8 cellular contexts compared by ENCODE assay signal in genomic region chr15:92848852-92849598, GRCh38. TPM values are rescaled to one million over a fixed set of nuclear protein-coding genes. Genes with fewer than 3 reads are reported as not detected.
A peak's percentile ranks its signal among the peaks of the same experiment; 100 is the strongest.
DNase-seq lines count a peak whose midpoint lies in the region; ATAC-seq and TF ChIP-seq lines count a peak whose summit lies in the region.
"Had no signal": no experiment of that assay in that cellular context is flagged by ENCODE, and none has a peak within 500 bp of the region (broad histone marks: within the 10 kb centered on the region; RNA-seq: fewer than 3 reads in every experiment).

No MANE protein-coding gene starts in this region.

- TF ChIP-seq CTCF in MM.1S (IDR thresholded peaks at IDR 0.05; ENCODE audit: low read length) = no peak

- 84 to 89% methylated on average over 13 of the region's 13 CpGs for WGBS in aorta, 2 donors

- H3K36me3 ChIP-seq in aorta (ENCODE audit: control insufficient read depth in 1 of 2, insufficient read depth in 2 of 2, low read length in 1 of 2) = no peaks in the 10 kb centered on the region
- no peaks in the 10 kb centered on the region for H3K36me3 ChIP-seq in MM.1S (replicated peaks; ENCODE audit: insufficient read depth, low read length)

- H3K9ac ChIP-seq in MM.1S (ENCODE audit: low read length) = no peak overlapping the region

- peaks cover 0 to 3% (median 0%) of the 10 kb centered on the region in 7 donors for H3K9me3 Mint-ChIP-seq in naive B cell

- intact Hi-C loops in aorta (cut with DNase I) = no loop called here

- no peaks in the 10 kb centered on the region for H3K4me1 ChIP-seq in aorta (ENCODE audit: control insufficient read depth in 1 of 2, insufficient read depth in 2 of 2, low read length in 2 of 2)
- peaks cover 11% of the 10 kb centered on the region for H3K4me1 ChIP-seq in MM.1S (ENCODE audit: low read length)

- no peaks in the 10 kb centered on the region for H3K9me2 ChIP-seq in MM.1S (replicated peaks; ENCODE audit: insufficient read depth, low read length)

- no peaks in the 10 kb centered on the region for H3K9me3 ChIP-seq in aorta (ENCODE audit: control insufficient read depth, low read length)
- H3K9me3 ChIP-seq in MM.1S (replicated peaks; ENCODE audit: insufficient read depth, low read length) = no peaks in the 10 kb centered on the region

- peaks cover 8% of the 10 kb centered on the region for H3F3A ChIP-seq in MM.1S (ENCODE audit: insufficient read depth, low read length)

- H3K27ac Mint-ChIP-seq in naive B cell = peak overlapping the region; percentile 75 to 94 (median 84)

- DNase-seq in activated CD8-positive, alpha-beta memory T cell treated with anti-CD3 and anti-CD28 coated beads, Interleukin-2, amount 50 U/mL, for 1 hour (ENCODE audit: extremely low read depth) = peak; percentile 24
- DNase-seq in naive B cell (peak; percentile 48), aorta (no peak), MM.1S (no peak), NCI-H2081 (lab: John Stamatoyannopoulos, UW) (no peak)

- H3K36me3 Mint-ChIP-seq in naive B cell = no peaks in the 10 kb centered on the region

- H3K4me3 ChIP-seq in aorta (ENCODE audit: low read length in 2 of 2) = no peak overlapping the region
- H3K4me3 ChIP-seq in MM.1S (ENCODE audit: low read length) = no peak overlapping the region
- H3K4me3 ChIP-seq: SK-N-MC had no signal

- H3K27me3 ChIP-seq in aorta (ENCODE audit: control insufficient read depth in 1 of 2, insufficient read depth in 2 of 2, low read length in 1 of 2) (no peaks in the 10 kb centered on the region), MM.1S (replicated peaks; ENCODE audit: insufficient read depth, low read length) (no peaks in the 10 kb centered on the region)

- no peak overlapping the region for H3K4me2 ChIP-seq in MM.1S (ENCODE audit: low read depth, low read length)

- no peak overlapping the region for H2AFZ ChIP-seq in MM.1S (ENCODE audit: low read length)

- peaks cover 36 to 75% (median 37%) of the 10 kb centered on the region in 3 donors for H3K4me1 Mint-ChIP-seq in naive B cell

- peak overlapping the region; percentile 32 to 88 (median 58) for H3K4me3 Mint-ChIP-seq in naive B cell

- ATAC-seq in GM19455 (IDR thresholded peaks at IDR 0.05; ENCODE audit: unreplicated experiment) (peak; percentile 66), HG03442 (IDR thresholded peaks at IDR 0.05; ENCODE audit: unreplicated experiment) (peak; percentile 65), naive B cell (ENCODE audit: low read depth in 2 of 2) (peak; percentile 79 to 84), aorta (ENCODE audit: low FRiP score) (no peak)

- H3K27me3 Mint-ChIP-seq in naive B cell = no peaks in the 10 kb centered on the region

- H3K79me2 ChIP-seq in MM.1S (ENCODE audit: low read length) = no peaks in the 10 kb centered on the region

- H4K20me1 ChIP-seq in MM.1S (ENCODE audit: insufficient read depth, low read length) = no peaks in the 10 kb centered on the region

- H3K27ac ChIP-seq in aorta (ENCODE audit: low read depth in 1 of 2, low read length in 2 of 2) (no peak overlapping the region), MM.1S (ENCODE audit: low read length) (no peak overlapping the region)
- H3K27ac ChIP-seq: SK-N-MC had no signal

RNA-seq across cellular contexts. Expression of gene CHD2, which starts 51.1 kb away (rescaled TPM):
- polyA plus RNA-seq in naive B cell (ENCODE audit: low read depth in 6 of 6) (100 to 1,000 TPM in 1 of 6 donors, 10 to 100 TPM in 5; 41.6 to 134 (median 85.2) TPM), aorta (10 to 100 TPM; 38.0 to 42.6 TPM)
- 100 to 1,000 TPM; 120 to 144 TPM for total RNA-seq in aorta

Comparison
In these comparisons a context has a peak if more than half of its experiments do, and no peak if none do; other contexts are left out.
1. DNase-seq: peak in activated CD8-positive, alpha-beta memory T cell treated with anti-CD3 and anti-CD28 coated beads, Interleukin-2, amount 50 U/mL, for 1 hour (single experiment) and naive B cell (single experiment); none in aorta (0 of 2), MM.1S (single experiment) and NCI-H2081 (0 of 2).